8 cellular contexts compared by ENCODE assay signal in the genomic region with DNA sequence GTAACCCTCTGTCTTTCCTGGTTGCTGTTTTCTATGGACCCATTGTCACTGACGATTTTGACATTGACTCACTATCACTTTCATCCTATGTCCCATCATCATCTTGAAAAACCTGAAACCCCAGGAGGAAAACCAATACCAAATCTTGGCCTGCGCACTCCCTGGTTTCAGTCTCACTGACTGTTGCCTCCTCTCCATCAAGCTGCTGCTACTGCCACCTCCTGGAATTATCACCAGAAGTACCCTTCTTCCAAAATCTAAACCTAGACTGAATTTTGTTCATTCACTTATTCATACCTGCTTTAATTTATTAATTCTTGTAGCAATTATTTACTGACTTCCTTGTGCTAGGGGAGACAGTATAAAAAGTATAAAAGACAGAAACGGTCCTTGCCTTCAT. TPM values are rescaled to one million over a fixed set of nuclear protein-coding genes. Genes with fewer than 3 reads are reported as not detected.
DNase-seq lines count a peak whose midpoint lies in the region; ATAC-seq and TF ChIP-seq lines count a peak whose summit lies in the region.

No MANE protein-coding gene starts in this region.

- TF ChIP-seq CTCF in heart right ventricle (IDR thresholded peaks at IDR 0.05) (peak in 7 of 9 donors; percentile 38 to 63 (median 44)), fibroblast of villous mesenchyme (IDR thresholded peaks at IDR 0.05; ENCODE audit: insufficient read depth, low read depth, low read length) (peak; percentile 42), thyroid gland (IDR thresholded peaks at IDR 0.05) (peak in 5 of 6 experiments; percentile 29 to 52 (median 47)), CD14-positive monocyte (IDR thresholded peaks at IDR 0.05) (no peak)

- intact Hi-C loops in heart right ventricle (cut with DNase I): loop anchor here in 3 of 10 donors (2.0 to 10.0 kb wide), 3 partner anchors 53 to 70 kb away; no protein-coding TSS in a partner anchor
- intact Hi-C loops in cardiac septum (cut with DNase I): no loop called here
- intact Hi-C loops in activated CD4-positive, alpha-beta T cell treated with anti-CD3 and anti-CD28 coated beads for 36 hours (cut with DNase I, micrococcal nuclease): loop anchor here (1.0 to 2.0 kb wide), 2 partner anchors 60 to 62 kb away; no protein-coding TSS in a partner anchor
- intact Hi-C loops in thyroid gland (cut with DNase I): loop anchor here (10.0 kb wide), 1 partner anchor 50 kb away; no protein-coding TSS in a partner anchor
- intact Hi-C loops in CD14-positive monocyte (cut with micrococcal nuclease): no loop called here
- intact Hi-C loops in head of caudate nucleus (cut with DNase I): no loop called here

- 50% methylated on average over 3 of the region's 3 CpGs for WGBS in heart right ventricle, 2 donors
- WGBS in thyroid gland, 2 donors: 61 to 67% methylated on average over 3 of the region's 3 CpGs

- H3K9me3 ChIP-seq in heart right ventricle: no peaks in the 10 kb centered on the region
- no peaks in the 10 kb centered on the region for H3K9me3 ChIP-seq in thyroid gland

- H3K27ac Mint-ChIP-seq in activated CD4-positive, alpha-beta T cell treated with anti-CD3 and anti-CD28 coated beads for 36 hours: peak overlapping the region; percentile 25
- H3K27ac Mint-ChIP-seq in CD14-positive monocyte: no peak overlapping the region

- H3K4me3 ChIP-seq in heart right ventricle (no peak overlapping the region), fibroblast of villous mesenchyme (ENCODE audit: low read depth, low read length) (no peak overlapping the region), thyroid gland (replicated peaks in 1 of 3) (no peak overlapping the region)

- CTCF ChIA-PET in activated CD4-positive, alpha-beta T cell treated with anti-CD3 and anti-CD28 coated beads for 36 hours (lab: Charles Lee): interaction anchor here (0.7 to 1.7 kb wide), 9 partner anchors 9 to 404 kb away, joined by 3 to 10 read pairs (median 4); no protein-coding TSS in a partner anchor

- no peak for TF ChIP-seq POLR2A in thyroid gland (IDR thresholded peaks at IDR 0.05)

- ATAC-seq in heart right ventricle: peak in 4 of 8 donors; percentile 46 to 66 (median 58)
- ATAC-seq in activated CD4-positive, alpha-beta T cell treated with anti-CD3 and anti-CD28 coated beads for 36 hours: peak; percentile 95

- H3K4me1 ChIP-seq in heart right ventricle (no peaks in the 10 kb centered on the region), thyroid gland (peaks cover 4 to 8% of the 10 kb centered on the region in 2 donors)

- H3K36me3 ChIP-seq in heart right ventricle: no peaks in the 10 kb centered on the region
- no peaks in the 10 kb centered on the region for H3K36me3 ChIP-seq in thyroid gland

- no peaks in the 10 kb centered on the region for H3K36me3 Mint-ChIP-seq in activated CD4-positive, alpha-beta T cell treated with anti-CD3 and anti-CD28 coated beads for 36 hours (ENCODE audit: low read depth)
- H3K36me3 Mint-ChIP-seq in CD14-positive monocyte: no peaks in the 10 kb centered on the region

- H3K27me3 Mint-ChIP-seq in activated CD4-positive, alpha-beta T cell treated with anti-CD3 and anti-CD28 coated beads for 36 hours: no peaks in the 10 kb centered on the region
- H3K27me3 Mint-ChIP-seq in CD14-positive monocyte (ENCODE audit: low read depth in 3 of 3): peaks cover 0 to 2% (median 0%) of the 10 kb centered on the region in 3 donors

- H3K27me3 ChIP-seq in heart right ventricle (no peaks in the 10 kb centered on the region), thyroid gland (no peaks in the 10 kb centered on the region)

- H3K4me3 Mint-ChIP-seq in activated CD4-positive, alpha-beta T cell treated with anti-CD3 and anti-CD28 coated beads for 36 hours: no peak overlapping the region
- no peak overlapping the region for H3K4me3 Mint-ChIP-seq in CD14-positive monocyte

- POLR2A ChIA-PET in activated CD4-positive, alpha-beta T cell treated with anti-CD3 and anti-CD28 coated beads for 36 hours (lab: Charles Lee): no interaction called here

- peak in 1 of 2 donors; percentile 26 for DNase-seq in heart right ventricle
- no peak for DNase-seq in cardiac septum (ENCODE audit: low spot score)
- peak; percentile 69 for DNase-seq in activated CD4-positive, alpha-beta T cell treated with anti-CD3 and anti-CD28 coated beads for 36 hours
- peak; percentile 12 for DNase-seq in fibroblast of villous mesenchyme (ENCODE audit: low read depth)
- DNase-seq in thyroid gland: peak; percentile 38 to 53
- no peak for DNase-seq in CD14-positive monocyte (ENCODE audit: low spot score)
- no peak for DNase-seq in head of caudate nucleus
- DNase-seq in foreskin melanocyte: no peak

- no peak overlapping the region for H3K27ac ChIP-seq in heart right ventricle
- no peak overlapping the region for H3K27ac ChIP-seq in thyroid gland

- no peaks in the 10 kb centered on the region for H3K9me3 Mint-ChIP-seq in activated CD4-positive, alpha-beta T cell treated with anti-CD3 and anti-CD28 coated beads for 36 hours (ENCODE audit: low read depth)
- no peaks in the 10 kb centered on the region for H3K9me3 Mint-ChIP-seq in CD14-positive monocyte

- peaks cover 6% of the 10 kb centered on the region for H3K4me1 Mint-ChIP-seq in activated CD4-positive, alpha-beta T cell treated with anti-CD3 and anti-CD28 coated beads for 36 hours
- H3K4me1 Mint-ChIP-seq in CD14-positive monocyte: no peaks in the 10 kb centered on the region

RNA-seq across cellular contexts. Expression of gene ACBD5, which starts 44.5 kb away (rescaled TPM):
- 10 to 100 TPM; 60.0 to 93.3 (median 72.8) TPM for total RNA-seq in heart right ventricle
- 10 to 100 TPM; 14.6 to 25.6 TPM for polyA plus RNA-seq in heart right ventricle
- total RNA-seq in cardiac septum: 59.5 TPM
- total RNA-seq in activated CD4-positive, alpha-beta T cell treated with anti-CD3 and anti-CD28 coated beads for 36 hours: 10 to 100 TPM; 10.6 to 14.8 TPM
- total RNA-seq in fibroblast of villous mesenchyme: 22.2 and 24.6 TPM in 2 replicates
- total RNA-seq in thyroid gland: 10 to 100 TPM; 36.5 to 43.5 (median 41.2) TPM
- polyA plus RNA-seq in CD14-positive monocyte: 10 to 100 TPM; 13.6 to 15.5 TPM

Comparison
In these comparisons a context has a peak if more than half of its experiments do, and no peak if none do; other contexts are left out.
1. DNase-seq: peak in activated CD4-positive, alpha-beta T cell treated with anti-CD3 and anti-CD28 coated beads for 36 hours (single experiment), fibroblast of villous mesenchyme (single experiment) and thyroid gland (2 of 2); none in cardiac septum (single experiment), CD14-positive monocyte (single experiment), head of caudate nucleus (0 of 42) and foreskin melanocyte (single experiment).
2. intact Hi-C loops: an anchor here in activated CD4-positive, alpha-beta T cell treated with anti-CD3 and anti-CD28 coated beads for 36 hours (1.0 to 2.0 kb wide) and thyroid gland (10.0 kb wide); none called in cardiac septum, CD14-positive monocyte and head of caudate nucleus.